ENCODE assay signal across 1 cellular context in the genomic region with DNA sequence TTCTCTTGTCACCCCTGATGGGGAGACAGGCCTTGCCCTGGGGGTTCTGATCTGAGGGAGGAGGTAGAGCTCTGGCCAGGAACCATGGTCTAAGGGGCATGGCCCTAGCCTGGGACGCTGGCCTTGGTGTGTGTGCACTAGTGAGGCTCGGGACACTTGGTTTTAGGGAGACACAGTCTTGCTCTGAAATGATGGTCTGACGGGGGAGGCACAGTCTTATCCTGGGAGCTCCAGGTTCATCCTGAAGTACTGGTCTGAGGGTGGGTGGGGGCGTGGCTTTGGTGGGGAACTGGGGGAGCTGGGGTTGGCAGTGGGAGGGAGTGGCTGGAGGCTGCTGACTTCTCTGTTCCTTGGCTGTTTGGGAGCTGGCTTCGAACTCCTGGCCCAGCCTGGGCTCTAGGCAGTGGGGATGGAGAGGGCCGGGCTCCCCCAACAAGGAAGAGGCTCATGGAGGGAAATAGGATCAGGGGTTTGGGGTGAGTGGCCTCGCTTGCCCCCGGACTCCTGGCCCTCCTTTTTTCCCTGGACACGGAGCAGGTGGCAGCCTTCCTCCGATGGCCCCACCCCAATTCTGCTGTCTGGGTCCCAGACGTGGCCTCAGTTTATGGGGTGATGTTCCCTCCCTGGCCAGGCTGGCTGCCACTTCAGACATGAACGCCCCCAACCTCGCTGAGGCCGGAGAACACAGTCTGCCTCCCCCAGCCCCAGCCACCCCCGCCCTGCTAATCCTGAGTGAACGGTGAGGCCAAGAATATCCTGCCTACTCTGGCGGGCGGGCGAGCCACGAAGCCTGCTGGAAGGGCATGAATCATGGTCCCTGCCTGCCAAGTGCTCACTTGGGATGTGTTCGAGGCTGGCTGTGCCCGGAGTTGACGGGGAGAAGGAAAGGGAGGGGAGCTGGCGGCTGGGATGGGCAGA.
TF ChIP-seq lines count a peak whose summit lies in the region.

No MANE protein-coding gene starts in this region.

TF ChIP-seq in HCT116, 20 proteins besides CTCF, POLR2A, EP300 and RAD21 (continued from another document):
- TF ChIP-seq, protein P1, sequence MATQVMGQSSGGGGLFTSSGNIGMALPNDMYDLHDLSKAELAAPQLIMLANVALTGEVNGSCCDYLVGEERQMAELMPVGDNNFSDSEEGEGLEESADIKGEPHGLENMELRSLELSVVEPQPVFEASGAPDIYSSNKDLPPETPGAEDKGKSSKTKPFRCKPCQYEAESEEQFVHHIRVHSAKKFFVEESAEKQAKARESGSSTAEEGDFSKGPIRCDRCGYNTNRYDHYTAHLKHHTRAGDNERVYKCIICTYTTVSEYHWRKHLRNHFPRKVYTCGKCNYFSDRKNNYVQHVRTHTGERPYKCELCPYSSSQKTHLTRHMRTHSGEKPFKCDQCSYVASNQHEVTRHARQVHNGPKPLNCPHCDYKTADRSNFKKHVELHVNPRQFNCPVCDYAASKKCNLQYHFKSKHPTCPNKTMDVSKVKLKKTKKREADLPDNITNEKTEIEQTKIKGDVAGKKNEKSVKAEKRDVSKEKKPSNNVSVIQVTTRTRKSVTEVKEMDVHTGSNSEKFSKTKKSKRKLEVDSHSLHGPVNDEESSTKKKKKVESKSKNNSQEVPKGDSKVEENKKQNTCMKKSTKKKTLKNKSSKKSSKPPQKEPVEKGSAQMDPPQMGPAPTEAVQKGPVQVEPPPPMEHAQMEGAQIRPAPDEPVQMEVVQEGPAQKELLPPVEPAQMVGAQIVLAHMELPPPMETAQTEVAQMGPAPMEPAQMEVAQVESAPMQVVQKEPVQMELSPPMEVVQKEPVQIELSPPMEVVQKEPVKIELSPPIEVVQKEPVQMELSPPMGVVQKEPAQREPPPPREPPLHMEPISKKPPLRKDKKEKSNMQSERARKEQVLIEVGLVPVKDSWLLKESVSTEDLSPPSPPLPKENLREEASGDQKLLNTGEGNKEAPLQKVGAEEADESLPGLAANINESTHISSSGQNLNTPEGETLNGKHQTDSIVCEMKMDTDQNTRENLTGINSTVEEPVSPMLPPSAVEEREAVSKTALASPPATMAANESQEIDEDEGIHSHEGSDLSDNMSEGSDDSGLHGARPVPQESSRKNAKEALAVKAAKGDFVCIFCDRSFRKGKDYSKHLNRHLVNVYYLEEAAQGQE (IDR thresholded peaks at IDR 0.05; ENCODE audit: low read depth): no peak
- TF ChIP-seq FOSL1 (IDR thresholded peaks at IDR 0.05; ENCODE audit: low read depth) (no peak), JUND (IDR thresholded peaks at IDR 0.05) (no peak), CEBPB (IDR thresholded peaks at IDR 0.05; ENCODE audit: low read depth) (no peak), EGR1 (IDR thresholded peaks at IDR 0.05; ENCODE audit: low read depth) (no peak)
